ENCODE assay signal across 16 cellular contexts in the genomic region with DNA sequence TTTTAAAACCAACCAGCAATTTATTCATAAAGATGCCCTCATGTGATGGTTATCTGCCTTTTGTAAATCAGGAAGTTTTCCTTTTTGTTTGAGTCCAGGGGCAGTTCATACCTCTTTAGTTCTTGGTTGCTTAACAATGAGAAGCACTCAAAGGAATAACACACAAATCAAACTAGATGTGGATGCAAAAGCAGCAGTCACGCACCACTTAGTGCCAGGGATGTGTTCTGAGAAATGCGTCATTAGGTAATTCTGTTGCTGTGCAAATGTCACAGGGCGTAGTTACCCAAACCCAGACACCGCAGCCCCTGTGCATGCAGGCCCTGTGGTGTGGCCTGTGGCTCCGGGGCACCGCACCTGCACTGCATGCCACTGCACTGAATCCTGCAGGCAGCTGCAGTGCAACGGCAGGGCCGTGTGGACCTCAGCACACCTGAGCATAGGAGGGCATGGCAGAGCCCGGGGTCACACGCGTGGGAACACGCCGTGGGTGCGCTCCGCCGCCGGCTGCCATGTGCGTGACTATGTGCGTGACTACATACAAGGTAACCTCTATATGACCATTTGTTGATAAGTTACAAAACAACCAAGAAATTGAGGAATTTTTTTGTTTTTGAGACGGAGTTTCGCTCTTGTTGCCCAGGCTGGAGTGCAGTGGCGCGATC. TPM values are rescaled to one million over a fixed set of nuclear protein-coding genes. Genes with fewer than 3 reads are reported as not detected.
DNase-seq lines count a peak whose midpoint lies in the region; ATAC-seq and TF ChIP-seq lines count a peak whose summit lies in the region.
"Had no signal": no experiment of that assay in that cellular context is flagged by ENCODE, and none has a peak within 500 bp of the region (broad histone marks: within the 10 kb centered on the region; RNA-seq: fewer than 3 reads in every experiment).

No MANE protein-coding gene starts in this region.

- H2BK5ac ChIP-seq in trophoblast cell (ENCODE audit: low read depth, low read length, poor library complexity), result no peak overlapping the region

- H3K36me3 ChIP-seq in kidney epithelial cell (ENCODE audit: control insufficient read depth, insufficient read depth, low read length) (no peaks in the 10 kb centered on the region), trophoblast cell (ENCODE audit: control insufficient read depth in 1 of 2, insufficient read depth in 2 of 2, low read length in 2 of 2) (peaks cover 54 to 60% of the 10 kb centered on the region in 2 experiments)

- H3K4me3 ChIP-seq in kidney epithelial cell (ENCODE audit: low read depth, low read length) (no peak overlapping the region), trophoblast cell (ENCODE audit: low read depth, low read length) (no peak overlapping the region)
- H3K4me3 ChIP-seq: A549; BLaER1 treated with 17β-estradiol and CSF1 and Interleukin-3, amounts not matched to agents 10 nM and 100 nM had no signal

- no peak overlapping the region for H3K23ac ChIP-seq in trophoblast cell (ENCODE audit: low read length)

- no peaks in the 10 kb centered on the region for H3K4me1 Mint-ChIP-seq in endothelial cell (ENCODE audit: unreplicated experiment)

- H3K27me3 Mint-ChIP-seq in endothelial cell (ENCODE audit: unreplicated experiment), result peaks cover 9% of the 10 kb centered on the region

- no CpG with 5 or more reads among the region's 23 CpGs for WGBS in trophoblast cell (ENCODE audit: extremely low coverage, insufficient coverage, insufficient read length)

- H3K4ac ChIP-seq in trophoblast cell (ENCODE audit: low read depth, low read length), result no peak overlapping the region

- no peak for TF ChIP-seq CTCF in RWPE1 (conservative IDR thresholded peaks at IDR 0.05; ENCODE audit: low read depth)
- no peak for TF ChIP-seq CTCF in kidney epithelial cell (IDR thresholded peaks at IDR 0.05; ENCODE audit: insufficient read depth, low read length, poor library complexity, severe bottlenecking)
- TF ChIP-seq CTCF in endothelial cell (IDR thresholded peaks at IDR 0.05; ENCODE audit: unreplicated experiment), result no peak

- no peak overlapping the region for H4K8ac ChIP-seq in trophoblast cell (ENCODE audit: low read depth, low read length)

- no peak for ATAC-seq in GM21381 (IDR thresholded peaks at IDR 0.05; ENCODE audit: unreplicated experiment)
- ATAC-seq: A549; CD8-positive, alpha-beta T cell had no signal

- in situ Hi-C loops in Caki2 (cut with HindIII; ENCODE audit: low pct_unique_long_range_greater_than_20kb, low sequenced_read_pairs), result no loop called here

- H2AK5ac ChIP-seq in trophoblast cell (ENCODE audit: low read length), result no peak overlapping the region

- DNase-seq in Caki2 (ENCODE audit: low read depth) (peak; percentile 98), RWPE1 (ENCODE audit: low spot score) (no peak), kidney epithelial cell (ENCODE audit: low read depth) (peak; percentile 63), trophoblast cell (peak; percentile 88 to 94), anterior cingulate cortex (lab: John Stamatoyannopoulos, UW) (no peak), endothelial cell (ENCODE audit: low spot score) (no peak)
- DNase-seq: CD8-positive, alpha-beta T cell; DMS53; H7; NCI-H1694 treated with DMSO at 0.1 percent for 48 hours; NCI-H524; NCI-H82; SHP77 treated with DMSO at 0.1 percent for 48 hours had no signal

- no peak overlapping the region for H4K91ac ChIP-seq in trophoblast cell (ENCODE audit: low read depth, low read length)

- H3K27ac Mint-ChIP-seq in endothelial cell (ENCODE audit: unreplicated experiment), result no peak overlapping the region
- H3K27ac Mint-ChIP-seq: CD8-positive, alpha-beta T cell had no signal

- peaks cover 7 to 10% of the 10 kb centered on the region in 2 experiments for H3K4me1 ChIP-seq in trophoblast cell (ENCODE audit: control insufficient read depth in 1 of 2, insufficient read depth in 2 of 2, low read length in 2 of 2)
- H3K4me1 ChIP-seq: A549; BLaER1 treated with 17β-estradiol and CSF1 and Interleukin-3, amounts not matched to agents 10 nM and 100 nM had no signal

- no peaks in the 10 kb centered on the region for H3K79me2 ChIP-seq in trophoblast cell (ENCODE audit: control insufficient read depth, insufficient read depth, low read length, poor library complexity)

- H3K27ac ChIP-seq in RWPE1 (peak overlapping the region; percentile 73), trophoblast cell (ENCODE audit: low read depth, low read length) (no peak overlapping the region)
- H3K27ac ChIP-seq: A549; BLaER1 treated with 17β-estradiol and CSF1 and Interleukin-3, amounts not matched to agents 10 nM and 100 nM had no signal

- no peak overlapping the region for H3K14ac ChIP-seq in trophoblast cell (ENCODE audit: low read length)

- H3K9me3 ChIP-seq in trophoblast cell (ENCODE audit: insufficient read depth, low read depth, low read length), result no peaks in the 10 kb centered on the region
- H3K9me3 ChIP-seq: A549; BLaER1 treated with 17β-estradiol and CSF1 and Interleukin-3, amounts not matched to agents 10 nM and 100 nM had no signal

- H3K27me3 ChIP-seq in kidney epithelial cell (ENCODE audit: control insufficient read depth, insufficient read depth, low read length), result no peaks in the 10 kb centered on the region
- H3K27me3 ChIP-seq in trophoblast cell (ENCODE audit: insufficient read depth, low read length), result no peaks in the 10 kb centered on the region
- H3K27me3 ChIP-seq: BLaER1 treated with 17β-estradiol and CSF1 and Interleukin-3, amounts not matched to agents 10 nM and 100 nM had no signal

- no peak overlapping the region for H3K4me2 ChIP-seq in trophoblast cell (ENCODE audit: low read length)
- H3K4me2 ChIP-seq: A549; BLaER1 treated with 17β-estradiol and CSF1 and Interleukin-3, amounts not matched to agents 10 nM and 100 nM had no signal

- no peak overlapping the region for H4K12ac ChIP-seq in trophoblast cell (ENCODE audit: low read depth, low read length)

- H3K4me3 Mint-ChIP-seq in endothelial cell (ENCODE audit: unreplicated experiment), result no peak overlapping the region
- H3K4me3 Mint-ChIP-seq: CD8-positive, alpha-beta T cell had no signal

- no peak overlapping the region for H2AFZ ChIP-seq in trophoblast cell (ENCODE audit: insufficient read depth, low read length, poor library complexity)

- H2BK120ac ChIP-seq in trophoblast cell (ENCODE audit: insufficient read depth, low read length, poor library complexity), result no peak overlapping the region

- H3K18ac ChIP-seq in trophoblast cell (ENCODE audit: low read length), result no peak overlapping the region

- H3K36me3 Mint-ChIP-seq in endothelial cell (ENCODE audit: low read depth, unreplicated experiment), result peaks cover 8% of the 10 kb centered on the region

- no peak overlapping the region for H3K9ac ChIP-seq in trophoblast cell (ENCODE audit: low read length)
- H3K9ac ChIP-seq: BLaER1 treated with 17β-estradiol and CSF1 and Interleukin-3, amounts not matched to agents 10 nM and 100 nM had no signal

- POLR2A ChIA-PET in RWPE1 (lab: Yijun Ruan, JAX; ENCODE audit: low non-redundant PET), result no interaction called here

- CTCF ChIA-PET in RWPE1 (lab: Yijun Ruan, JAX), result no interaction called here

- H3K9me3 Mint-ChIP-seq in endothelial cell (ENCODE audit: unreplicated experiment), result no peaks in the 10 kb centered on the region
- H3K9me3 Mint-ChIP-seq: CD8-positive, alpha-beta T cell had no signal

- no peak overlapping the region for H2BK12ac ChIP-seq in trophoblast cell (ENCODE audit: low read length)

- H3K79me1 ChIP-seq in trophoblast cell (ENCODE audit: low read length), result peaks cover 3% of the 10 kb centered on the region

RNA-seq across cellular contexts. Expression of gene PKD1, which starts 39.6 kb away (rescaled TPM):
- total RNA-seq in Caki2 (2014; rRNA removed; shearing (Covaris generic); ENCODE audit: low replicate concordance), result 37.4 and 84.9 TPM in 2 replicates
- total RNA-seq in kidney epithelial cell (85.6 and 102 TPM in 2 replicates), endothelial cell (ENCODE audit: unreplicated experiment) (70.0 TPM)
- 23.3 and 23.8 TPM in 2 replicates for polyA plus RNA-seq in trophoblast cell (2013)

RNA-seq across cellular contexts. Expression of gene TSC2, which starts 48.3 kb away (rescaled TPM):
- 22.3 and 31.5 TPM in 2 replicates for total RNA-seq in Caki2 (2014; rRNA removed; shearing (Covaris generic); ENCODE audit: low replicate concordance)
- total RNA-seq in kidney epithelial cell (67.9 and 104 TPM in 2 replicates), endothelial cell (ENCODE audit: unreplicated experiment) (180 TPM)
- polyA plus RNA-seq in trophoblast cell (2013), result 54.5 and 58.8 TPM in 2 replicates

RNA-seq across cellular contexts. Expression of gene NTHL1, which starts 48.4 kb away (rescaled TPM):
- 129 and 148 TPM in 2 replicates for total RNA-seq in Caki2 (2014; rRNA removed; shearing (Covaris generic); ENCODE audit: low replicate concordance)
- total RNA-seq in kidney epithelial cell, result 39.3 and 44.1 TPM in 2 replicates
- polyA plus RNA-seq in trophoblast cell (2013), result 9.2 and 10.0 TPM in 2 replicates
- 25.6 TPM for total RNA-seq in endothelial cell (ENCODE audit: unreplicated experiment)

RNA-seq across cellular contexts. Expression of gene RAB26, which starts 52.4 kb away (rescaled TPM):
- total RNA-seq in Caki2 (2014; rRNA removed; shearing (Covaris generic); ENCODE audit: low replicate concordance), result 8.9 and 9.5 TPM in 2 replicates
- total RNA-seq in kidney epithelial cell (0.54 and 0.68 TPM in 2 replicates), endothelial cell (ENCODE audit: unreplicated experiment) (1.9 TPM)
- 0.60 and 0.65 TPM in 2 replicates for polyA plus RNA-seq in trophoblast cell (2013)
- total RNA-seq: CD8-positive, alpha-beta T cell had no signal

RNA-seq across cellular contexts. Expression of gene TRAF7, which starts 59.5 kb away (rescaled TPM):
- 94.4 and 101 TPM in 2 replicates for total RNA-seq in Caki2 (2014; rRNA removed; shearing (Covaris generic); ENCODE audit: low replicate concordance)
- total RNA-seq in kidney epithelial cell (82.7 and 83.9 TPM in 2 replicates), endothelial cell (ENCODE audit: unreplicated experiment) (190 TPM)
- 109 and 111 TPM in 2 replicates for polyA plus RNA-seq in trophoblast cell (2013)

Comparison
In these comparisons a context has a peak if more than half of its experiments do, and no peak if none do; other contexts are left out.
1. DNase-seq: peak in Caki2 (single experiment), kidney epithelial cell (single experiment) and trophoblast cell (2 of 2); none in RWPE1 (single experiment), anterior cingulate cortex (0 of 58) and endothelial cell (single experiment).